Comparison of ENCODE assay signal across 1 cellular context in the genomic region with DNA sequence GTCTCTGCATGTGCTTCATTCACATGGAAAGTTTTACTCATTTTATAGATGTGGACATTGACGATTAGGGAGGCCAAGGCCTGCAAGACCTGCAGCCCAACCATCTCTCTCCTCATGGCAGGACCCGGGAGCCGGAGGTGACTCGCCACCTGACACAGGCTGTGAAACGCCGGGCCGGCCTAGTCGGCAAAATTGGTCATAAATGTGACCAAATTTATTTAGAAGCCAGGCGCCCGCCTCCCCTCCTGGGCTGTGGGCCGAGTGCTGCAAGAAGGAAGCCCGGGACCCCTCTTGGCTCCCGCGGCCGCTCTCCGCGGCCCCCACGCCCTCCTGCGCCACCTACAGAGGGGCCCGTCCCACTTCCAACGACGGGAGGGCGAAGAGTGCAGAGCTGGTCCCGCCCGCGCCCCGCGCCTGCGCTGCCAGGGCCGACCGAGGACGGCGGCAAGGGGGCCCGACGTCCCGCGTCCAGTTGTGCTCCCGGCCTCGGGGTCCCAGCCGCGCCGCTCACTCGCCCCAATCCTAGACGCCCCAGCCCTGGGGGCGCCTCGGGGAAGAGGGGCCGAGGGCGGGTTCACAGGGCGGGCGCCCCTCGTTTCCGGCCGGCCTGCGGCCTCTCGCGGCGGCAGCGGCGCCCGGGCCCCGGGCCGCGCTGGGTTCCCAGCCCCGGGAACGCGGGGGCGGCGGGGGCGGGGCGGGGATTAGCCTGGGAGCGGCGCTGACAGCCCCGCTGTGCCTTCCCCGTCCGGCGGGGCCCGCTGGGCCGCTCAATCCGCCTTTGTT.
TF ChIP-seq lines count a peak whose summit lies in the region.

No MANE protein-coding gene starts in this region.

TF ChIP-seq in K562, 482 proteins besides CTCF, POLR2A, EP300 and RAD21 (continued from another document and continues in another):
- TF ChIP-seq, protein P1, sequence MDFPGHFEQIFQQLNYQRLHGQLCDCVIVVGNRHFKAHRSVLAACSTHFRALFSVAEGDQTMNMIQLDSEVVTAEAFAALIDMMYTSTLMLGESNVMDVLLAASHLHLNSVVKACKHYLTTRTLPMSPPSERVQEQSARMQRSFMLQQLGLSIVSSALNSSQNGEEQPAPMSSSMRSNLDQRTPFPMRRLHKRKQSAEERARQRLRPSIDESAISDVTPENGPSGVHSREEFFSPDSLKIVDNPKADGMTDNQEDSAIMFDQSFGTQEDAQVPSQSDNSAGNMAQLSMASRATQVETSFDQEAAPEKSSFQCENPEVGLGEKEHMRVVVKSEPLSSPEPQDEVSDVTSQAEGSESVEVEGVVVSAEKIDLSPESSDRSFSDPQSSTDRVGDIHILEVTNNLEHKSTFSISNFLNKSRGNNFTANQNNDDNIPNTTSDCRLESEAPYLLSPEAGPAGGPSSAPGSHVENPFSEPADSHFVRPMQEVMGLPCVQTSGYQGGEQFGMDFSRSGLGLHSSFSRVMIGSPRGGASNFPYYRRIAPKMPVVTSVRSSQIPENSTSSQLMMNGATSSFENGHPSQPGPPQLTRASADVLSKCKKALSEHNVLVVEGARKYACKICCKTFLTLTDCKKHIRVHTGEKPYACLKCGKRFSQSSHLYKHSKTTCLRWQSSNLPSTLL (IDR thresholded peaks at IDR 0.05), result no peak
- TF ChIP-seq ZC3H4 (CRISPR knock-in tag; IDR thresholded peaks at IDR 0.05; ENCODE audit: borderline replicate concordance) (no peak), TCFL5 (CRISPR knock-in tag; conservative IDR thresholded peaks at IDR 0.05) (no peak), MCM2 (IDR thresholded peaks at IDR 0.05; ENCODE audit: low read depth) (no peak), NR3C1 (CRISPR knock-in tag; IDR thresholded peaks at IDR 0.05) (no peak), ZNF707 (CRISPR knock-in tag; conservative IDR thresholded peaks at IDR 0.05) (no peak), ZNF324 (CRISPR knock-in tag; IDR thresholded peaks at IDR 0.05) (no peak), PHB2 (IDR thresholded peaks at IDR 0.05; ENCODE audit: low read depth) (no peak), MAFK (IDR thresholded peaks at IDR 0.05; ENCODE audit: low read length) (no peak), HMG20B (CRISPR knock-in tag; IDR thresholded peaks at IDR 0.05) (no peak), NCOA1 (IDR thresholded peaks at IDR 0.05; ENCODE audit: low read depth) (no peak), CBX1 (IDR thresholded peaks at IDR 0.05; ENCODE audit: low read depth) (no peak; the same call in 1 of the 2 replicates), ZNF785 (CRISPR knock-in tag; IDR thresholded peaks at IDR 0.05) (no peak), COPS2 (conservative IDR thresholded peaks at IDR 0.05) (no peak), SLC30A9 (CRISPR knock-in tag; IDR thresholded peaks at IDR 0.05) (no peak), XRCC4 (IDR thresholded peaks at IDR 0.05; ENCODE audit: extremely low read depth, insufficient read depth, insufficient read length) (no peak), ZNF561 (CRISPR knock-in tag; conservative IDR thresholded peaks at IDR 0.05) (no peak), CC2D1A (IDR thresholded peaks at IDR 0.05) (no peak), KAT2B (IDR thresholded peaks at IDR 0.05; ENCODE audit: low read depth, low read length) (no peak), ZNF79 (CRISPR knock-in tag; IDR thresholded peaks at IDR 0.05; ENCODE audit: low read depth) (no peak), SPI1 (IDR thresholded peaks at IDR 0.05; ENCODE audit: borderline replicate concordance, low read depth, low read length) (no peak)
- TF ChIP-seq, protein P2, sequence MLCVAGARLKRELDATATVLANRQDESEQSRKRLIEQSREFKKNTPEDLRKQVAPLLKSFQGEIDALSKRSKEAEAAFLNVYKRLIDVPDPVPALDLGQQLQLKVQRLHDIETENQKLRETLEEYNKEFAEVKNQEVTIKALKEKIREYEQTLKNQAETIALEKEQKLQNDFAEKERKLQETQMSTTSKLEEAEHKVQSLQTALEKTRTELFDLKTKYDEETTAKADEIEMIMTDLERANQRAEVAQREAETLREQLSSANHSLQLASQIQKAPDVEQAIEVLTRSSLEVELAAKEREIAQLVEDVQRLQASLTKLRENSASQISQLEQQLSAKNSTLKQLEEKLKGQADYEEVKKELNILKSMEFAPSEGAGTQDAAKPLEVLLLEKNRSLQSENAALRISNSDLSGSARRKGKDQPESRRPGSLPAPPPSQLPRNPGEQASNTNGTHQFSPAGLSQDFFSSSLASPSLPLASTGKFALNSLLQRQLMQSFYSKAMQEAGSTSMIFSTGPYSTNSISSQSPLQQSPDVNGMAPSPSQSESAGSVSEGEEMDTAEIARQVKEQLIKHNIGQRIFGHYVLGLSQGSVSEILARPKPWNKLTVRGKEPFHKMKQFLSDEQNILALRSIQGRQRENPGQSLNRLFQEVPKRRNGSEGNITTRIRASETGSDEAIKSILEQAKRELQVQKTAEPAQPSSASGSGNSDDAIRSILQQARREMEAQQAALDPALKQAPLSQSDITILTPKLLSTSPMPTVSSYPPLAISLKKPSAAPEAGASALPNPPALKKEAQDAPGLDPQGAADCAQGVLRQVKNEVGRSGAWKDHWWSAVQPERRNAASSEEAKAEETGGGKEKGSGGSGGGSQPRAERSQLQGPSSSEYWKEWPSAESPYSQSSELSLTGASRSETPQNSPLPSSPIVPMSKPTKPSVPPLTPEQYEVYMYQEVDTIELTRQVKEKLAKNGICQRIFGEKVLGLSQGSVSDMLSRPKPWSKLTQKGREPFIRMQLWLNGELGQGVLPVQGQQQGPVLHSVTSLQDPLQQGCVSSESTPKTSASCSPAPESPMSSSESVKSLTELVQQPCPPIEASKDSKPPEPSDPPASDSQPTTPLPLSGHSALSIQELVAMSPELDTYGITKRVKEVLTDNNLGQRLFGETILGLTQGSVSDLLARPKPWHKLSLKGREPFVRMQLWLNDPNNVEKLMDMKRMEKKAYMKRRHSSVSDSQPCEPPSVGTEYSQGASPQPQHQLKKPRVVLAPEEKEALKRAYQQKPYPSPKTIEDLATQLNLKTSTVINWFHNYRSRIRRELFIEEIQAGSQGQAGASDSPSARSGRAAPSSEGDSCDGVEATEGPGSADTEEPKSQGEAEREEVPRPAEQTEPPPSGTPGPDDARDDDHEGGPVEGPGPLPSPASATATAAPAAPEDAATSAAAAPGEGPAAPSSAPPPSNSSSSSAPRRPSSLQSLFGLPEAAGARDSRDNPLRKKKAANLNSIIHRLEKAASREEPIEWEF (CRISPR knock-in tag; IDR thresholded peaks at IDR 0.05), result no peak
- TF ChIP-seq, protein P3, sequence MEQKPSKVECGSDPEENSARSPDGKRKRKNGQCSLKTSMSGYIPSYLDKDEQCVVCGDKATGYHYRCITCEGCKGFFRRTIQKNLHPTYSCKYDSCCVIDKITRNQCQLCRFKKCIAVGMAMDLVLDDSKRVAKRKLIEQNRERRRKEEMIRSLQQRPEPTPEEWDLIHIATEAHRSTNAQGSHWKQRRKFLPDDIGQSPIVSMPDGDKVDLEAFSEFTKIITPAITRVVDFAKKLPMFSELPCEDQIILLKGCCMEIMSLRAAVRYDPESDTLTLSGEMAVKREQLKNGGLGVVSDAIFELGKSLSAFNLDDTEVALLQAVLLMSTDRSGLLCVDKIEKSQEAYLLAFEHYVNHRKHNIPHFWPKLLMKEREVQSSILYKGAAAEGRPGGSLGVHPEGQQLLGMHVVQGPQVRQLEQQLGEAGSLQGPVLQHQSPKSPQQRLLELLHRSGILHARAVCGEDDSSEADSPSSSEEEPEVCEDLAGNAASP (IDR thresholded peaks at IDR 0.05), result no peak
- TF ChIP-seq, protein P4, sequence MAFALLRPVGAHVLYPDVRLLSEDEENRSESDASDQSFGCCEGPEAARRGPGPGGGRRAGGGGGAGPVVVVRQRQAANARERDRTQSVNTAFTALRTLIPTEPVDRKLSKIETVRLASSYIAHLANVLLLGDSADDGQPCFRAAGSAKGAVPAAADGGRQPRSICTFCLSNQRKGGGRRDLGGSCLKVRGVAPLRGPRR (CRISPR knock-in tag; IDR thresholded peaks at IDR 0.05), result no peak
- TF ChIP-seq, protein P5, sequence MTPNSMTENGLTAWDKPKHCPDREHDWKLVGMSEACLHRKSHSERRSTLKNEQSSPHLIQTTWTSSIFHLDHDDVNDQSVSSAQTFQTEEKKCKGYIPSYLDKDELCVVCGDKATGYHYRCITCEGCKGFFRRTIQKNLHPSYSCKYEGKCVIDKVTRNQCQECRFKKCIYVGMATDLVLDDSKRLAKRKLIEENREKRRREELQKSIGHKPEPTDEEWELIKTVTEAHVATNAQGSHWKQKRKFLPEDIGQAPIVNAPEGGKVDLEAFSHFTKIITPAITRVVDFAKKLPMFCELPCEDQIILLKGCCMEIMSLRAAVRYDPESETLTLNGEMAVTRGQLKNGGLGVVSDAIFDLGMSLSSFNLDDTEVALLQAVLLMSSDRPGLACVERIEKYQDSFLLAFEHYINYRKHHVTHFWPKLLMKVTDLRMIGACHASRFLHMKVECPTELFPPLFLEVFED (CRISPR knock-in tag; conservative IDR thresholded peaks at IDR 0.05), result no peak
- TF ChIP-seq, protein P6, sequence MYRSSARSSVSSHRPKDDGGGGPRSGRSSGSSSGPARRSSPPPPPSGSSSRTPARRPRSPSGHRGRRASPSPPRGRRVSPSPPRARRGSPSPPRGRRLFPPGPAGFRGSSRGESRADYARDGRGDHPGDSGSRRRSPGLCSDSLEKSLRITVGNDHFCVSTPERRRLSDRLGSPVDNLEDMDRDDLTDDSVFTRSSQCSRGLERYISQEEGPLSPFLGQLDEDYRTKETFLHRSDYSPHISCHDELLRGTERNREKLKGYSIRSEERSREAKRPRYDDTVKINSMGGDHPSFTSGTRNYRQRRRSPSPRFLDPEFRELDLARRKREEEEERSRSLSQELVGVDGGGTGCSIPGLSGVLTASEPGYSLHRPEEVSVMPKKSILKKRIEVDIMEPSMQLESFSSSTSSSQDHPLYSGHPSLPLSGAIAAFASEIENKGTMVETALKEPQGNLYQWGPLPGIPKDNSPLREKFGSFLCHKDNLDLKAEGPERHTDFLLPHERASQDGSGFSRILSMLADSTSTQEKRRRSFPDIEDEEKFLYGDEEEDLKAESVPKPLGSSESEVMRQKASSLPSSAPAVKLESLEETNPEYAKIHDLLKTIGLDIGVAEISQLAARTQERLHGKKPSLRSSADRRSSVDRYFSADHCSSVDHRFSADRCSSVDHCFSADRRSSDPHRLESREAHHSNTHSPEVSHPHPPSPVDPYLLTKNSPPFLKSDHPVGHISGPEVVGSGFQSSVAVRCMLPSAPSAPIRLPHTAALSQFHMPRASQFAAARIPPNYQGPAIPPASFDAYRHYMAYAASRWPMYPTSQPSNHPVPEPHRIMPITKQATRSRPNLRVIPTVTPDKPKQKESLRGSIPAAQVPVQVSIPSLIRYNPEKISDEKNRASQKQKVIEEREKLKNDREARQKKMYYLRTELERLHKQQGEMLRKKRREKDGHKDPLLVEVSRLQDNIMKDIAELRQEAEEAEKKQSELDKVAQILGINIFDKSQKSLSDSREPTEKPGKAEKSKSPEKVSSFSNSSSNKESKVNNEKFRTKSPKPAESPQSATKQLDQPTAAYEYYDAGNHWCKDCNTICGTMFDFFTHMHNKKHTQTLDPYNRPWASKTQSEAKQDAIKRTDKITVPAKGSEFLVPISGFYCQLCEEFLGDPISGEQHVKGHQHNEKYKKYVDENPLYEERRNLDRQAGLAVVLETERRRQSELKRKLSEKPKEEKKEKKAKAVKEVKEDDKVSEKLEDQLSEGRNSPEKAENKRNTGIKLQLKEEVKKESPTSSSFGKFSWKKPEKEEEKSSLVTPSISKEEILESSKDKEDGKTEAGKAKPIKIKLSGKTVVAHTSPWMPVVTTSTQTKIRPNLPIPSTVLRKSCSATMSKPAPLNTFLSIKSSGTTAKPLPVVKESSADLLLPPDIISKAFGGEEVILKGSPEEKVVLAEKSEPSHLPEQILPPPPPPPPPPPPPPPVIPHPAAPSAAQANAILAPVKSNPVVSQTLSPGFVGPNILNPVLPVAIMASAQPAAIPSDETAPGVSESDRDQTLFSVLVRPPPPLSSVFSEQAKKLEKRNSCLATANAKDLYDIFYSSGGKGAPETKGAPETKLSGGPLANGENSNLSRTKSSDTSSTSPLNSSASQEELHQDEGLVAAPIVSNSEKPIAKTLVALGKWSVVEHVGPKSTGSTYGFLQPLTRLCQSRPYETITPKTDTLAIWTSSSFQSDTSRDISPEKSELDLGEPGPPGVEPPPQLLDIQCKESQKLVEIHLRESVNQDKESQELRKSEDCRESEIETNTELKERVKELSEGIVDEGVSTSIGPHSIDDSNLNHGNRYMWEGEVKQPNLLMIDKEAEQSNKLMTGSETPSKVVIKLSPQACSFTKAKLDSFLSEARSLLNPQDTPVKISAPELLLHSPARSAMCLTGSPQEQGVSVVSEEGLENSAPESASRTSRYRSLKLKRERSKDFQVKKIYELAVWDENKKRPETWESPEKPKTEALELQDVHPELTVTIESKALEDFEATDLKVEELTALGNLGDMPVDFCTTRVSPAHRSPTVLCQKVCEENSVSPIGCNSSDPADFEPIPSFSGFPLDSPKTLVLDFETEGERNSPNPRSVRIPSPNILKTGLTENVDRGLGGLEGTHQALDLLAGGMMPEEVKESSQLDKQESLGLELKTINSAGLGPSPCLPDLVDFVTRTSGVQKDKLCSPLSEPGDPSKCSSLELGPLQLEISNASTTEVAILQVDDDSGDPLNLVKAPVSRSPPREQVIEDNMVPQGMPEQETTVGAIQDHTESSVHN (IDR thresholded peaks at IDR 0.05; ENCODE audit: borderline replicate concordance in 1 of 2, low read depth in 1 of 2), result no peak
- TF ChIP-seq, protein P7, sequence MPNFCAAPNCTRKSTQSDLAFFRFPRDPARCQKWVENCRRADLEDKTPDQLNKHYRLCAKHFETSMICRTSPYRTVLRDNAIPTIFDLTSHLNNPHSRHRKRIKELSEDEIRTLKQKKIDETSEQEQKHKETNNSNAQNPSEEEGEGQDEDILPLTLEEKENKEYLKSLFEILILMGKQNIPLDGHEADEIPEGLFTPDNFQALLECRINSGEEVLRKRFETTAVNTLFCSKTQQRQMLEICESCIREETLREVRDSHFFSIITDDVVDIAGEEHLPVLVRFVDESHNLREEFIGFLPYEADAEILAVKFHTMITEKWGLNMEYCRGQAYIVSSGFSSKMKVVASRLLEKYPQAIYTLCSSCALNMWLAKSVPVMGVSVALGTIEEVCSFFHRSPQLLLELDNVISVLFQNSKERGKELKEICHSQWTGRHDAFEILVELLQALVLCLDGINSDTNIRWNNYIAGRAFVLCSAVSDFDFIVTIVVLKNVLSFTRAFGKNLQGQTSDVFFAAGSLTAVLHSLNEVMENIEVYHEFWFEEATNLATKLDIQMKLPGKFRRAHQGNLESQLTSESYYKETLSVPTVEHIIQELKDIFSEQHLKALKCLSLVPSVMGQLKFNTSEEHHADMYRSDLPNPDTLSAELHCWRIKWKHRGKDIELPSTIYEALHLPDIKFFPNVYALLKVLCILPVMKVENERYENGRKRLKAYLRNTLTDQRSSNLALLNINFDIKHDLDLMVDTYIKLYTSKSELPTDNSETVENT (CRISPR knock-in tag; IDR thresholded peaks at IDR 0.05), result no peak; the same call in 1 of the 2 replicates
- TF ChIP-seq, protein P8, sequence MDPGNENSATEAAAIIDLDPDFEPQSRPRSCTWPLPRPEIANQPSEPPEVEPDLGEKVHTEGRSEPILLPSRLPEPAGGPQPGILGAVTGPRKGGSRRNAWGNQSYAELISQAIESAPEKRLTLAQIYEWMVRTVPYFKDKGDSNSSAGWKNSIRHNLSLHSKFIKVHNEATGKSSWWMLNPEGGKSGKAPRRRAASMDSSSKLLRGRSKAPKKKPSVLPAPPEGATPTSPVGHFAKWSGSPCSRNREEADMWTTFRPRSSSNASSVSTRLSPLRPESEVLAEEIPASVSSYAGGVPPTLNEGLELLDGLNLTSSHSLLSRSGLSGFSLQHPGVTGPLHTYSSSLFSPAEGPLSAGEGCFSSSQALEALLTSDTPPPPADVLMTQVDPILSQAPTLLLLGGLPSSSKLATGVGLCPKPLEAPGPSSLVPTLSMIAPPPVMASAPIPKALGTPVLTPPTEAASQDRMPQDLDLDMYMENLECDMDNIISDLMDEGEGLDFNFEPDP (CRISPR knock-in tag; IDR thresholded peaks at IDR 0.05), result no peak
- TF ChIP-seq, protein P9, sequence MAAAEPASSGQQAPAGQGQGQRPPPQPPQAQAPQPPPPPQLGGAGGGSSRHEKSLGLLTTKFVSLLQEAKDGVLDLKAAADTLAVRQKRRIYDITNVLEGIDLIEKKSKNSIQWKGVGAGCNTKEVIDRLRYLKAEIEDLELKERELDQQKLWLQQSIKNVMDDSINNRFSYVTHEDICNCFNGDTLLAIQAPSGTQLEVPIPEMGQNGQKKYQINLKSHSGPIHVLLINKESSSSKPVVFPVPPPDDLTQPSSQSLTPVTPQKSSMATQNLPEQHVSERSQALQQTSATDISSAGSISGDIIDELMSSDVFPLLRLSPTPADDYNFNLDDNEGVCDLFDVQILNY (CRISPR knock-in tag; IDR thresholded peaks at IDR 0.05), result no peak
